In genomic region chr3:194187543-194187942, GRCh38 we compare ENCODE assay signal across 22 cellular contexts. TPM values are rescaled to one million over a fixed set of nuclear protein-coding genes. Genes with fewer than 3 reads are reported as not detected.
"Had no signal": no experiment of that assay in that cellular context is flagged by ENCODE, and none has a peak within 500 bp of the region (broad histone marks: within the 10 kb centered on the region; RNA-seq: fewer than 3 reads in every experiment).

No MANE protein-coding gene starts in this region.

- FAIRE-seq: pancreas had no signal

- ATAC-seq: activated CD4-positive, alpha-beta T cell treated with anti-CD3 and anti-CD28 coated beads for 36 hours; activated naive CD8-positive, alpha-beta T cell treated with anti-CD3 and anti-CD28 coated beads, Interleukin-2, amount 50 U/mL, for 24 hours; left lung; pancreas; right cardiac atrium; T-helper 17 cell had no signal

- H3K4me2 ChIP-seq: hepatocyte had no signal

- H3K36me3 ChIP-seq: cardiac muscle cell, left lung, neutrophil, pancreas, thyroid gland had no signal

- H3K4me3 ChIP-seq: cardiac muscle cell, hepatocyte, left lung, pancreas, thyroid gland had no signal

- H3K9me3 ChIP-seq: left lung, neutrophil, pancreas, thyroid gland had no signal

- H3K27ac ChIP-seq: cardiac muscle cell, epithelial cell of prostate, hepatocyte, left lung, neutrophil, pancreas had no signal

- H2AFZ ChIP-seq: hepatocyte had no signal

- H3K27me3 ChIP-seq: hepatocyte, left lung, neutrophil, pancreas, thyroid gland had no signal

- DNase-seq: activated B cell treated with CpG ODN at 0.5 μM for 24 hours; activated CD4-positive, alpha-beta memory T cell treated with anti-CD3 and anti-CD28 coated beads for 36 hours; activated CD4-positive, alpha-beta T cell treated with anti-CD3 and anti-CD28 coated beads for 36 hours; activated effector memory CD4-positive, alpha-beta T cell treated with Interleukin-2 at 50 U/mL for 16 hours; activated naive CD4-positive, alpha-beta T cell treated with anti-CD3 and anti-CD28 coated beads for 36 hours; activated naive CD8-positive, alpha-beta T cell treated with anti-CD3 and anti-CD28 coated beads, Interleukin-2, amount 50 U/mL, for 24 hours; activated T-cell treated with anti-CD3 and anti-CD28 coated beads, Interleukin-2, amount 50 U/mL, for 48 hours; cortex of kidney; foreskin melanocyte; immature natural killer cell; left lung; pancreas; right cardiac atrium; stimulated activated CD4-positive, alpha-beta T cell treated with anti-CD3 and anti-CD28 coated beads, Interleukin-12 subunit alpha, Interleukin-12 subunit beta, amount 100 ng/mL, for 4 hours; stimulated activated CD4-positive, alpha-beta T cell treated with anti-CD3 and anti-CD28 coated beads, Interleukin-4, amount 100 ng/mL, for 4 hours; substantia nigra; T-helper 17 cell; thyroid gland had no signal

RNA-seq across cellular contexts. Expression of gene HES1, which starts 51.6 kb away (rescaled TPM):
- polyA plus RNA-seq: immature natural killer cell had no signal
